Comparison of ENCODE assay signal across 17 cellular contexts in the genomic region with DNA sequence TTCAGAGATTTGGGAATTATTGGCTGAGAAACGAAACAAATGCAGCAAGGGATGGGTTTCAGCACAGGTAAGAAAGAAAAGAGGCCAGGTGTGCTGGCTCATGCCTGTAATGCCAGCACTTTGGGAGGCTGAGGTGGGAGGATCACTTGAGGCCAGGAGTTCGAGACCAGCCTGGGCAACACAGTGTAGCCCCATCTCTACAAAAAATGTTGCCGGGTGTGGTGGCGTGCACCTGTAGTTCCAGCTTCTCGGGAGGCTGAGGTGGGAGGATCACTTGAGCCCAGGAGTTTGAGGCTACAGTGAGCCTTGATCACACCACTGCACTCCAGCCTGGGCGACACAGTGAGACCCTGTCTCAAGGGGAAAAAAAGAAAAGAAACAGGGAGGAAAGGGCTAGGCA. TPM values are rescaled to one million over a fixed set of nuclear protein-coding genes. Genes with fewer than 3 reads are reported as not detected.
"Had no signal": no experiment of that assay in that cellular context is flagged by ENCODE, and none has a peak within 500 bp of the region (broad histone marks: within the 10 kb centered on the region; RNA-seq: fewer than 3 reads in every experiment).

No MANE protein-coding gene starts in this region.

RNA-seq across cellular contexts. Expression of gene APOL5, which starts 20.2 kb away (rescaled TPM):
- total RNA-seq: heart right ventricle, hepatocyte, kidney epithelial cell, left ventricle myocardium inferior, lower leg skin, lung, mesothelial cell of epicardium, mononuclear cell, natural killer cell, osteoblast, posterior vena cava, sigmoid colon, spleen, subcutaneous adipose tissue, thoracic aorta, upper lobe of right lung had no signal
- polyA plus RNA-seq: hepatocyte, lung, sigmoid colon, small intestine, spleen had no signal
